In genomic region chr17:71409712-71410111, GRCh38 we compare ENCODE assay signal across 17 cellular contexts.
DNase-seq lines count a peak whose midpoint lies in the region; ATAC-seq, FAIRE-seq and TF ChIP-seq lines count a peak whose summit lies in the region.
"Had no signal": no experiment of that assay in that cellular context is flagged by ENCODE, and none has a peak within 500 bp of the region (broad histone marks: within the 10 kb centered on the region; RNA-seq: fewer than 3 reads in every experiment).

No MANE protein-coding gene starts in this region.

- TF ChIP-seq CTCF in bronchial epithelial cell (IDR thresholded peaks at IDR 0.05; ENCODE audit: insufficient read depth, low read length, severe bottlenecking): no peak
- TF ChIP-seq CTCF in progenitor cell of endocrine pancreas (IDR thresholded peaks at IDR 0.05; ENCODE audit: unreplicated experiment): no peak

- H3K4me3 Mint-ChIP-seq in activated CD4-positive, alpha-beta memory T cell treated with anti-CD3 and anti-CD28 coated beads, Interleukin-2, amount 10 ng/mL, durations not matched to agents 7 days and 5 days: no peak overlapping the region
- H3K4me3 Mint-ChIP-seq in progenitor cell of endocrine pancreas (ENCODE audit: low read depth): no peak overlapping the region
- H3K4me3 Mint-ChIP-seq: activated T-helper 17 cell treated with anti-CD3 and anti-CD28 coated beads, Interleukin-2, amount 50 U/mL, for 72 hours; mesothelial cell of epicardium; T-helper 1 cell treated with Interleukin-12 subunit alpha and Interleukin-12 subunit beta and Interleukin-4 antibody, amounts not matched to agents 30 μg/mL and 1 μg/mL, for 36 hours had no signal

- FAIRE-seq in bronchial epithelial cell (lab: Jason Lieb, UNC): no peak
- FAIRE-seq: endothelial cell of umbilical vein had no signal

- peak; percentile 62 for DNase-seq in GM03348 (ENCODE audit: low spot score)
- peak; percentile 5 for DNase-seq in MV-4-11 (lab: John Stamatoyannopoulos, UW)
- peak; percentile 95 for DNase-seq in bronchial epithelial cell (ENCODE audit: low read depth)
- DNase-seq in kidney tubule cell (ENCODE audit: low spot score): peak; percentile 90
- no peak for DNase-seq in NCI-H82 treated with DMSO at 0.1 percent for 48 hours (lab: John Stamatoyannopoulos, UW; ENCODE audit: unreplicated experiment)
- DNase-seq in activated CD4-positive, alpha-beta memory T cell treated with anti-CD3 and anti-CD28 coated beads, Interleukin-2, amount 10 ng/mL, durations not matched to agents 7 days and 5 days: no peak
- DNase-seq in progenitor cell of endocrine pancreas (ENCODE audit: low spot score, unreplicated experiment): no peak
- DNase-seq: activated CD4-positive, alpha-beta T cell treated with anti-CD3 and anti-CD28 coated beads for 4 hours; occipital lobe; stimulated activated CD4-positive, alpha-beta T cell treated with anti-CD3 and anti-CD28 coated beads, Interleukin-12 subunit alpha, Interleukin-12 subunit beta, amount 100 ng/mL, for 4 hours; testis had no signal

- no peak overlapping the region for H3K4me3 ChIP-seq in bronchial epithelial cell (ENCODE audit: low read depth, low read length)
- H3K4me3 ChIP-seq: cardiac muscle cell, testis had no signal

- H3K9me3 Mint-ChIP-seq in activated CD4-positive, alpha-beta memory T cell treated with anti-CD3 and anti-CD28 coated beads, Interleukin-2, amount 10 ng/mL, durations not matched to agents 7 days and 5 days: no peaks in the 10 kb centered on the region
- H3K9me3 Mint-ChIP-seq in progenitor cell of endocrine pancreas (ENCODE audit: low read depth): no peaks in the 10 kb centered on the region
- H3K9me3 Mint-ChIP-seq: T-helper 1 cell treated with Interleukin-12 subunit alpha and Interleukin-12 subunit beta and Interleukin-4 antibody, amounts not matched to agents 30 μg/mL and 1 μg/mL, for 36 hours had no signal

- H3K36me3 Mint-ChIP-seq in activated CD4-positive, alpha-beta memory T cell treated with anti-CD3 and anti-CD28 coated beads, Interleukin-2, amount 10 ng/mL, durations not matched to agents 7 days and 5 days (ENCODE audit: low read depth): no peaks in the 10 kb centered on the region
- H3K36me3 Mint-ChIP-seq in progenitor cell of endocrine pancreas (ENCODE audit: insufficient read depth): no peaks in the 10 kb centered on the region
- H3K36me3 Mint-ChIP-seq: mesothelial cell of epicardium had no signal

- POLR2A ChIA-PET in activated CD4-positive, alpha-beta memory T cell treated with anti-CD3 and anti-CD28 coated beads, Interleukin-2, amount 10 ng/mL, durations not matched to agents 7 days and 5 days (lab: Charles Lee): no interaction called here

- H3K36me3 ChIP-seq in bronchial epithelial cell (ENCODE audit: control insufficient read depth, insufficient read depth, low read length): no peaks in the 10 kb centered on the region
- H3K36me3 ChIP-seq: cardiac muscle cell had no signal

- CTCF ChIA-PET in activated CD4-positive, alpha-beta memory T cell treated with anti-CD3 and anti-CD28 coated beads, Interleukin-2, amount 10 ng/mL, durations not matched to agents 7 days and 5 days (lab: Charles Lee): no interaction called here

- no peaks in the 10 kb centered on the region for H3K27me3 Mint-ChIP-seq in activated CD4-positive, alpha-beta memory T cell treated with anti-CD3 and anti-CD28 coated beads, Interleukin-2, amount 10 ng/mL, durations not matched to agents 7 days and 5 days
- peaks cover 12% of the 10 kb centered on the region for H3K27me3 Mint-ChIP-seq in progenitor cell of endocrine pancreas
- H3K27me3 Mint-ChIP-seq: activated T-helper 17 cell treated with anti-CD3 and anti-CD28 coated beads, Interleukin-2, amount 50 U/mL, for 72 hours had no signal

- ATAC-seq in HG03439 (IDR thresholded peaks at IDR 0.05; ENCODE audit: unreplicated experiment): no peak
- ATAC-seq: activated T-helper 17 cell treated with anti-CD3 and anti-CD28 coated beads, Interleukin-2, amount 50 U/mL, for 72 hours had no signal

- H3K27ac Mint-ChIP-seq in activated CD4-positive, alpha-beta memory T cell treated with anti-CD3 and anti-CD28 coated beads, Interleukin-2, amount 10 ng/mL, durations not matched to agents 7 days and 5 days: no peak overlapping the region
- no peak overlapping the region for H3K27ac Mint-ChIP-seq in progenitor cell of endocrine pancreas
- H3K27ac Mint-ChIP-seq: activated T-helper 17 cell treated with anti-CD3 and anti-CD28 coated beads, Interleukin-2, amount 50 U/mL, for 72 hours; T-helper 1 cell treated with Interleukin-12 subunit alpha and Interleukin-12 subunit beta and Interleukin-4 antibody, amounts not matched to agents 30 μg/mL and 1 μg/mL, for 36 hours had no signal

- no peaks in the 10 kb centered on the region for H3K4me1 Mint-ChIP-seq in activated CD4-positive, alpha-beta memory T cell treated with anti-CD3 and anti-CD28 coated beads, Interleukin-2, amount 10 ng/mL, durations not matched to agents 7 days and 5 days
- no peaks in the 10 kb centered on the region for H3K4me1 Mint-ChIP-seq in progenitor cell of endocrine pancreas (ENCODE audit: low read depth)
- H3K4me1 Mint-ChIP-seq: activated T-helper 17 cell treated with anti-CD3 and anti-CD28 coated beads, Interleukin-2, amount 50 U/mL, for 72 hours had no signal

- no peaks in the 10 kb centered on the region for H3K27me3 ChIP-seq in bronchial epithelial cell (ENCODE audit: control insufficient read depth, insufficient read depth, low read length)
- H3K27me3 ChIP-seq: cardiac muscle cell, testis had no signal

Comparison
In these comparisons a context has a peak if more than half of its experiments do, and no peak if none do; other contexts are left out.
1. DNase-seq: peak in GM03348 (single experiment), MV-4-11 (single experiment), bronchial epithelial cell (single experiment) and kidney tubule cell (single experiment); none in NCI-H82 treated with DMSO at 0.1 percent for 48 hours (single experiment), activated CD4-positive, alpha-beta memory T cell treated with anti-CD3 and anti-CD28 coated beads, Interleukin-2, amount 10 ng/mL, durations not matched to agents 7 days and 5 days (single experiment) and progenitor cell of endocrine pancreas (single experiment).